ENCODE assay signal across 1 cellular context in the genomic region with DNA sequence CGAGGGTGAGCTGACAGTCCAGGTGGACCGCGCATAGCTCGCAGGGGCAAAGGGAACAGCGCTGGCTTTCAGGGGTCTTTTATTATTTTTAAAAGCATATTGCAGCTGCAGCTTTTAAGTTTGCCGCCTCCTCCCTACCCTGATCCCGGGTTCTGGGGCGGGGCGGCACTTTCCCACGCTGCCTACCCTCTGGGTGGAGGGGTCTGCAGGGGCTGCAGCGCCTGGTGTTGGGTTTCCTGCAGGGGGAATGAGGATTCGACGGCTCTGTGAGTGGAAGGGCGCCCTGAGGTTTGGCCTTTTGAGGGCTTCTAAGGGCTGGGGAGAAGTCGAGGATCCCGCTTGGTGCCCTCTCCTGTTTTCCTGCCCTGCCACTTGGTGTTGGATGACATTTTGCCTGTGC.
TF ChIP-seq lines count a peak whose summit lies in the region.

No MANE protein-coding gene starts in this region.

TF ChIP-seq in WTC11, 78 proteins besides CTCF, POLR2A, EP300 and RAD21 (continued from another document):
- TF ChIP-seq, protein P1, sequence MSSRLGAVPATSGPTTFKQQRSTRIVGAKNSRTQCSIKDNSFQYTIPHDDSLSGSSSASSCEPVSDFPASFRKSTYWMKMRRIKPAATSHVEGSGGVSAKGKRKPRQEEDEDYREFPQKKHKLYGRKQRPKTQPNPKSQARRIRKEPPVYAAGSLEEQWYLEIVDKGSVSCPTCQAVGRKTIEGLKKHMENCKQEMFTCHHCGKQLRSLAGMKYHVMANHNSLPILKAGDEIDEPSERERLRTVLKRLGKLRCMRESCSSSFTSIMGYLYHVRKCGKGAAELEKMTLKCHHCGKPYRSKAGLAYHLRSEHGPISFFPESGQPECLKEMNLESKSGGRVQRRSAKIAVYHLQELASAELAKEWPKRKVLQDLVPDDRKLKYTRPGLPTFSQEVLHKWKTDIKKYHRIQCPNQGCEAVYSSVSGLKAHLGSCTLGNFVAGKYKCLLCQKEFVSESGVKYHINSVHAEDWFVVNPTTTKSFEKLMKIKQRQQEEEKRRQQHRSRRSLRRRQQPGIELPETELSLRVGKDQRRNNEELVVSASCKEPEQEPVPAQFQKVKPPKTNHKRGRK (CRISPR knock-in tag; IDR thresholded peaks at IDR 0.05; ENCODE audit: borderline replicate concordance) = no peak
- TF ChIP-seq TEAD1 (CRISPR knock-in tag; IDR thresholded peaks at IDR 0.05) = no peak
- no peak for TF ChIP-seq NFYB (CRISPR knock-in tag; conservative IDR thresholded peaks at IDR 0.05; ENCODE audit: low read depth)
- TF ChIP-seq, protein P2, sequence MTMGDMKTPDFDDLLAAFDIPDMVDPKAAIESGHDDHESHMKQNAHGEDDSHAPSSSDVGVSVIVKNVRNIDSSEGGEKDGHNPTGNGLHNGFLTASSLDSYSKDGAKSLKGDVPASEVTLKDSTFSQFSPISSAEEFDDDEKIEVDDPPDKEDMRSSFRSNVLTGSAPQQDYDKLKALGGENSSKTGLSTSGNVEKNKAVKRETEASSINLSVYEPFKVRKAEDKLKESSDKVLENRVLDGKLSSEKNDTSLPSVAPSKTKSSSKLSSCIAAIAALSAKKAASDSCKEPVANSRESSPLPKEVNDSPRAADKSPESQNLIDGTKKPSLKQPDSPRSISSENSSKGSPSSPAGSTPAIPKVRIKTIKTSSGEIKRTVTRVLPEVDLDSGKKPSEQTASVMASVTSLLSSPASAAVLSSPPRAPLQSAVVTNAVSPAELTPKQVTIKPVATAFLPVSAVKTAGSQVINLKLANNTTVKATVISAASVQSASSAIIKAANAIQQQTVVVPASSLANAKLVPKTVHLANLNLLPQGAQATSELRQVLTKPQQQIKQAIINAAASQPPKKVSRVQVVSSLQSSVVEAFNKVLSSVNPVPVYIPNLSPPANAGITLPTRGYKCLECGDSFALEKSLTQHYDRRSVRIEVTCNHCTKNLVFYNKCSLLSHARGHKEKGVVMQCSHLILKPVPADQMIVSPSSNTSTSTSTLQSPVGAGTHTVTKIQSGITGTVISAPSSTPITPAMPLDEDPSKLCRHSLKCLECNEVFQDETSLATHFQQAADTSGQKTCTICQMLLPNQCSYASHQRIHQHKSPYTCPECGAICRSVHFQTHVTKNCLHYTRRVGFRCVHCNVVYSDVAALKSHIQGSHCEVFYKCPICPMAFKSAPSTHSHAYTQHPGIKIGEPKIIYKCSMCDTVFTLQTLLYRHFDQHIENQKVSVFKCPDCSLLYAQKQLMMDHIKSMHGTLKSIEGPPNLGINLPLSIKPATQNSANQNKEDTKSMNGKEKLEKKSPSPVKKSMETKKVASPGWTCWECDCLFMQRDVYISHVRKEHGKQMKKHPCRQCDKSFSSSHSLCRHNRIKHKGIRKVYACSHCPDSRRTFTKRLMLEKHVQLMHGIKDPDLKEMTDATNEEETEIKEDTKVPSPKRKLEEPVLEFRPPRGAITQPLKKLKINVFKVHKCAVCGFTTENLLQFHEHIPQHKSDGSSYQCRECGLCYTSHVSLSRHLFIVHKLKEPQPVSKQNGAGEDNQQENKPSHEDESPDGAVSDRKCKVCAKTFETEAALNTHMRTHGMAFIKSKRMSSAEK (CRISPR knock-in tag; IDR thresholded peaks at IDR 0.05; ENCODE audit: borderline replicate concordance) = no peak
- TF ChIP-seq RORB (CRISPR knock-in tag; IDR thresholded peaks at IDR 0.05) = no peak
- no peak for TF ChIP-seq SOX15 (CRISPR knock-in tag; IDR thresholded peaks at IDR 0.05)
- TF ChIP-seq CBFB (CRISPR knock-in tag; IDR thresholded peaks at IDR 0.05; ENCODE audit: low read depth) = no peak
- TF ChIP-seq ZBTB21 (CRISPR knock-in tag; IDR thresholded peaks at IDR 0.05; ENCODE audit: borderline replicate concordance) = no peak
